Comparison of ENCODE assay signal across 25 cellular contexts in genomic region chr15:65336369-65336766, GRCh38. TPM values are rescaled to one million over a fixed set of nuclear protein-coding genes. Genes with fewer than 3 reads are reported as not detected.
DNase-seq lines count a peak whose midpoint lies in the region; ATAC-seq and TF ChIP-seq lines count a peak whose summit lies in the region.
"Had no signal": no experiment of that assay in that cellular context is flagged by ENCODE, and none has a peak within 500 bp of the region (broad histone marks: within the 10 kb centered on the region; RNA-seq: fewer than 3 reads in every experiment).

No MANE protein-coding gene starts in this region.

- peaks cover 59% of the 10 kb centered on the region for H3K4me1 Mint-ChIP-seq in endothelial cell (ENCODE audit: unreplicated experiment)
- H3K4me1 Mint-ChIP-seq: immature natural killer cell had no signal

- H3K36me3 Mint-ChIP-seq in endothelial cell (ENCODE audit: low read depth, unreplicated experiment) = peaks cover 31% of the 10 kb centered on the region
- H3K36me3 Mint-ChIP-seq: immature natural killer cell; natural killer cell treated with Interleukin-12 subunit alpha and Interleukin-12 subunit beta and Interleukin-15 and Interleukin-18, amount 100 ng/mL, for 72 hours had no signal

- H3K27ac Mint-ChIP-seq in endothelial cell (ENCODE audit: unreplicated experiment) = peak overlapping the region; percentile 88
- H3K27ac Mint-ChIP-seq: activated T-cell treated with anti-CD3 and anti-CD28 coated beads, Interleukin-2, amount 50 U/mL, for 24 hours; dendritic cell treated with granulocyte-macrophage colony-stimulating factor and Interleukin-4, amounts not matched to agents 40 ng/mL and 50 ng/mL, for 4 days; immature natural killer cell; natural killer cell treated with Interleukin-12 subunit alpha and Interleukin-12 subunit beta and Interleukin-15 and Interleukin-18, amount 100 ng/mL, for 72 hours had no signal

- intact Hi-C loops in posterior vena cava (cut with DNase I) = no loop called here

- ATAC-seq in HG03457 (IDR thresholded peaks at IDR 0.05; ENCODE audit: unreplicated experiment) = no peak
- no peak for ATAC-seq in GM21717 (IDR thresholded peaks at IDR 0.05; ENCODE audit: unreplicated experiment)
- ATAC-seq: left lung; natural killer cell treated with Interleukin-12 subunit alpha and Interleukin-12 subunit beta and Interleukin-15 and Interleukin-18, amount 100 ng/mL, for 72 hours; Right ventricle myocardium inferior; upper lobe of right lung had no signal

- peaks cover 37% of the 10 kb centered on the region for H3K36me3 ChIP-seq in NT2/D1 (ENCODE audit: insufficient read depth, insufficient read length, low read length)
- H3K36me3 ChIP-seq: cardiac muscle cell, left lung, MG63, prostate gland, upper lobe of right lung had no signal

- no peaks in the 10 kb centered on the region for H3K9me3 Mint-ChIP-seq in endothelial cell (ENCODE audit: unreplicated experiment)
- H3K9me3 Mint-ChIP-seq: activated T-cell treated with anti-CD3 and anti-CD28 coated beads, Interleukin-2, amount 50 U/mL, for 24 hours; dendritic cell treated with granulocyte-macrophage colony-stimulating factor and Interleukin-4, amounts not matched to agents 40 ng/mL and 50 ng/mL, for 4 days; immature natural killer cell; natural killer cell treated with Interleukin-12 subunit alpha and Interleukin-12 subunit beta and Interleukin-15 and Interleukin-18, amount 100 ng/mL, for 72 hours had no signal

- no peaks in the 10 kb centered on the region for H3K9me3 ChIP-seq in NT2/D1 (ENCODE audit: insufficient read depth, low read length)
- H3K9me3 ChIP-seq: left lung, MG63, prostate gland, upper lobe of right lung had no signal

- DNase-seq in NCI-H2227 (lab: John Stamatoyannopoulos, UW; ENCODE audit: unreplicated experiment) = peak; percentile 52
- DNase-seq in NCI-H2227 treated with DMSO at 0.1 percent for 48 hours (lab: John Stamatoyannopoulos, UW) = no peak
- DNase-seq in NT2/D1 (ENCODE audit: low read depth, low spot score) = no peak
- DNase-seq in endothelial cell (ENCODE audit: low spot score) = no peak
- peak; percentile 20 for DNase-seq in posterior vena cava (ENCODE audit: low spot score)
- DNase-seq in stimulated activated CD4-positive, alpha-beta T cell treated with anti-CD3 and anti-CD28 coated beads, Interleukin-4, amount 100 ng/mL, for 4 hours = no peak
- DNase-seq: activated CD8-positive, alpha-beta memory T cell treated with anti-CD3 and anti-CD28 coated beads for 24 hours; activated naive CD4-positive, alpha-beta T cell treated with Interleukin-2 at 50 U/mL for 16 hours; activated T-cell treated with anti-CD3 and anti-CD28 coated beads, Interleukin-2, amount 50 U/mL, for 24 hours; amygdala; head of caudate nucleus; immature natural killer cell; MG63; NCI-H748 treated with DMSO at 0.1 percent for 48 hours; OCI-M1; upper lobe of right lung had no signal

- peak overlapping the region; percentile 5 for H3K9ac ChIP-seq in NT2/D1 (ENCODE audit: insufficient read length, low read depth)

- H3K4me1 ChIP-seq in NT2/D1 (ENCODE audit: insufficient read depth, insufficient read length) = peaks cover 51% of the 10 kb centered on the region
- H3K4me1 ChIP-seq: left lung, prostate gland, upper lobe of right lung had no signal

- no peak overlapping the region for H3K4me3 ChIP-seq in NT2/D1 (ENCODE audit: insufficient read length, low read depth)
- H3K4me3 ChIP-seq: cardiac muscle cell, left lung, MG63, prostate gland, upper lobe of right lung had no signal

- H3K27me3 Mint-ChIP-seq in endothelial cell (ENCODE audit: unreplicated experiment) = peaks cover 23% of the 10 kb centered on the region

- H3K27me3 ChIP-seq in NT2/D1 (ENCODE audit: insufficient read depth, insufficient read length) = no peaks in the 10 kb centered on the region
- H3K27me3 ChIP-seq: cardiac muscle cell, MG63, upper lobe of right lung had no signal

- TF ChIP-seq CTCF in endothelial cell (IDR thresholded peaks at IDR 0.05; ENCODE audit: unreplicated experiment) = no peak

- H3K4me3 Mint-ChIP-seq in endothelial cell (ENCODE audit: unreplicated experiment) = no peak overlapping the region
- H3K4me3 Mint-ChIP-seq: activated T-cell treated with anti-CD3 and anti-CD28 coated beads, Interleukin-2, amount 50 U/mL, for 24 hours; dendritic cell treated with granulocyte-macrophage colony-stimulating factor and Interleukin-4, amounts not matched to agents 40 ng/mL and 50 ng/mL, for 4 days; immature natural killer cell; natural killer cell treated with Interleukin-12 subunit alpha and Interleukin-12 subunit beta and Interleukin-15 and Interleukin-18, amount 100 ng/mL, for 72 hours had no signal

RNA-seq across cellular contexts. Expression of gene RNU5B-1, which starts 31.9 kb away (rescaled TPM):
- total RNA-seq in endothelial cell (ENCODE audit: unreplicated experiment) (not detected), posterior vena cava (100 to 1,000 TPM in 1 of 2 donors, 10 to 100 TPM in 1; 95.0 to 102 TPM)
- total RNA-seq: cardiac muscle cell; natural killer cell treated with Interleukin-12 subunit alpha and Interleukin-12 subunit beta and Interleukin-15 and Interleukin-18, amount 100 ng/mL, for 72 hours; prostate gland; subcutaneous adipose tissue had no signal

RNA-seq across cellular contexts. Expression of gene RNU5A-1, which starts 40.5 kb away (rescaled TPM):
- total RNA-seq in endothelial cell (ENCODE audit: unreplicated experiment) (not detected), posterior vena cava (not detected)
- total RNA-seq: cardiac muscle cell; left lung; natural killer cell treated with Interleukin-12 subunit alpha and Interleukin-12 subunit beta and Interleukin-15 and Interleukin-18, amount 100 ng/mL, for 72 hours; prostate gland; Right ventricle myocardium inferior; subcutaneous adipose tissue; upper lobe of right lung had no signal

RNA-seq across cellular contexts. Expression of gene IGDCC3, which starts 41.4 kb away (rescaled TPM):
- total RNA-seq in endothelial cell (ENCODE audit: unreplicated experiment) (538 TPM), posterior vena cava (not detected)
- total RNA-seq: natural killer cell treated with Interleukin-12 subunit alpha and Interleukin-12 subunit beta and Interleukin-15 and Interleukin-18, amount 100 ng/mL, for 72 hours; subcutaneous adipose tissue; upper lobe of right lung had no signal

RNA-seq across cellular contexts. Expression of gene PARP16, which starts 49.7 kb away (rescaled TPM):
- total RNA-seq in endothelial cell (ENCODE audit: unreplicated experiment) (2.8 TPM), posterior vena cava (1 to 10 TPM; 7.4 TPM)

Comparison
In these comparisons a context has a peak if more than half of its experiments do, and no peak if none do; other contexts are left out.
1. DNase-seq: peak in NCI-H2227 (single experiment) and posterior vena cava (single experiment); none in NCI-H2227 treated with DMSO at 0.1 percent for 48 hours (single experiment), NT2/D1 (single experiment), endothelial cell (single experiment) and stimulated activated CD4-positive, alpha-beta T cell treated with anti-CD3 and anti-CD28 coated beads, Interleukin-4, amount 100 ng/mL, for 4 hours (0 of 2).
2. RNA of gene RNU5B-1, which starts 31.9 kb away (total RNA-seq): 95.0 to 102 TPM in posterior vena cava; not detected in endothelial cell (single experiment); every median in the first group is over 10 times any median in the second.
3. RNA of gene IGDCC3, which starts 41.4 kb away (total RNA-seq): 538 TPM in endothelial cell (single experiment); not detected in posterior vena cava; every median in the first group is over 100 times any median in the second.